In the genomic region with DNA sequence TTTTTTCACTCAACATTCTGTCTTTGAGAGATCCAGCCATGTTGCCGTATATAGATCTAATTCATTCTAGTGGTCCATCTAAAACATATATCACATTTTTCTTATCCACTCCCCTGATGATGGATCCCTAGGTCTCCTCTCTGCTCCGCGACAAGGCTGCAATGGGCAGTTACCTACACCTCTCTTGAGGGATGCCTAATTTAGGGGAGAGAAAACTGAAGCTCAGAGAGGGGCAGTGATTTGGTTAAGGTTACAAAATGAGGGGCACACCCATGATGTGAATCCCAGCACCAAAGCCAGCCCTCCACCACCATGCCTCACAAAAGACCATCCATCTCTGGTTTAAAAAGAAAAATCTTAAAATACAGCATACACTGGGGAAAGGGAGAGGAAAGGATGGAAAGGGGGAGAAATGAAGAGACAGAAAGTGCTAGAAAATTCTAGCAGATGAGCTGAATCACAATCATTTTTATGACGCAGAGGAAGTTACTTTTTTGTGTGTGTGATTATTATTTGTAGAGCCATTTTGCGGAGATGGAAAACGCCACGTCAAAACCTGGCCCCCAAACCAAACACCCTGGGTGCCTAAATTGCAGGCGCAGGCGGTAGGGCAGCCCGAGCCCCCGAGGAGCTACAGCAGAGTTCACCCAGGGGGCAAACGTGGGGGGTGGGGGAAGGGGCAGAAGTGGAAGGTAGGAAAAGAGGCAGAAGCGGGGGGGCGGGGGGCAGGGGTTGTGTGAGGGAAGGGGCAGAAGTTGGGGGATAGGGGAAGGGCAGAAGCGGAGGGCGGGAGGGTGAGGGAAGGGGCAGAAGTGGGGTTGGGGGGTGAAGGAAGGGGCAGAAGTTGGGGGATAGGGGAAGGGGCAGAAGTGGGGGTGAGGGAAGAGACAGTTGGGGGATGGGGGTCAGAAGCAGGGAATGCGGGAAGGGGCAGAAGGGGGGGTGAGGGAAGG, we compare ENCODE assay signal across 8 cellular contexts. TPM values are rescaled to one million over a fixed set of nuclear protein-coding genes. Genes with fewer than 3 reads are reported as not detected.
A peak's percentile ranks its signal among the peaks of the same experiment; 100 is the strongest.
DNase-seq lines count a peak whose midpoint lies in the region; ATAC-seq and TF ChIP-seq lines count a peak whose summit lies in the region.

No MANE protein-coding gene starts in this region.

- no peak for ATAC-seq in stimulated activated naive CD8-positive, alpha-beta T cell treated with anti-CD3 and anti-CD28 coated beads, Interleukin-15, amount 100 ng/mL, for 72 hours
- ATAC-seq in GM21381 (IDR thresholded peaks at IDR 0.05; ENCODE audit: unreplicated experiment) (no peak), GM18907 (IDR thresholded peaks at IDR 0.05; ENCODE audit: unreplicated experiment) (no peak)

- no peaks in the 10 kb centered on the region for H3K9me3 Mint-ChIP-seq in activated T-helper 1 cell treated with anti-CD3 and anti-CD28 coated beads, Interleukin-12 subunit alpha, Interleukin-12 subunit beta, Interleukin-2, Interleukin-4 antibody, amounts not matched to agents 30 ng/mL and 10 ng/mL and 1 ng/mL, durations not matched to agents 14 hours and 24 hours and 36 hours
- H3K9me3 Mint-ChIP-seq in stimulated activated naive CD8-positive, alpha-beta T cell treated with anti-CD3 and anti-CD28 coated beads, Interleukin-15, amount 100 ng/mL, for 72 hours = no peaks in the 10 kb centered on the region

- H3K4me1 Mint-ChIP-seq in activated T-helper 1 cell treated with anti-CD3 and anti-CD28 coated beads, Interleukin-12 subunit alpha, Interleukin-12 subunit beta, Interleukin-2, Interleukin-4 antibody, amounts not matched to agents 30 ng/mL and 10 ng/mL and 1 ng/mL, durations not matched to agents 14 hours and 24 hours and 36 hours (ENCODE audit: low read depth) = peaks cover 25% of the 10 kb centered on the region
- H3K4me1 Mint-ChIP-seq in stimulated activated naive CD8-positive, alpha-beta T cell treated with anti-CD3 and anti-CD28 coated beads, Interleukin-15, amount 100 ng/mL, for 72 hours = peaks cover 41% of the 10 kb centered on the region

- 58% methylated on average over 12 of the region's 17 CpGs for WGBS in hepatocyte (ENCODE audit: low lambda C conversion rate, missing lambda C conversion rate)

- H3K4me3 Mint-ChIP-seq in activated T-helper 1 cell treated with anti-CD3 and anti-CD28 coated beads, Interleukin-12 subunit alpha, Interleukin-12 subunit beta, Interleukin-2, Interleukin-4 antibody, amounts not matched to agents 30 ng/mL and 10 ng/mL and 1 ng/mL, durations not matched to agents 14 hours and 24 hours and 36 hours = peak overlapping the region; percentile 80
- H3K4me3 Mint-ChIP-seq in stimulated activated naive CD8-positive, alpha-beta T cell treated with anti-CD3 and anti-CD28 coated beads, Interleukin-15, amount 100 ng/mL, for 72 hours = peak overlapping the region; percentile 75 to 84

- DNase-seq in NCI-H748 (lab: John Stamatoyannopoulos, UW; ENCODE audit: unreplicated experiment) (peak; percentile 6), NCI-H748 treated with DMSO at 0.1 percent for 48 hours (lab: John Stamatoyannopoulos, UW) (no peak), hepatocyte (ENCODE audit: low spot score) (no peak), iPS-NIHi7 (ENCODE audit: extremely low spot score) (no peak)
- DNase-seq in activated T-helper 1 cell treated with anti-CD3 and anti-CD28 coated beads, Interleukin-12 subunit alpha, Interleukin-12 subunit beta, Interleukin-2, Interleukin-4 antibody, amounts not matched to agents 30 ng/mL and 10 ng/mL and 1 ng/mL, durations not matched to agents 14 hours and 24 hours and 36 hours (ENCODE audit: low spot score) = no peak
- no peak for DNase-seq in stimulated activated naive CD8-positive, alpha-beta T cell treated with anti-CD3 and anti-CD28 coated beads, Interleukin-15, amount 100 ng/mL, for 72 hours

- peaks cover 19% of the 10 kb centered on the region for H3K79me2 ChIP-seq in hepatocyte

- H3K27ac Mint-ChIP-seq in activated T-helper 1 cell treated with anti-CD3 and anti-CD28 coated beads, Interleukin-12 subunit alpha, Interleukin-12 subunit beta, Interleukin-2, Interleukin-4 antibody, amounts not matched to agents 30 ng/mL and 10 ng/mL and 1 ng/mL, durations not matched to agents 14 hours and 24 hours and 36 hours = peak overlapping the region; percentile 82
- H3K27ac Mint-ChIP-seq in stimulated activated naive CD8-positive, alpha-beta T cell treated with anti-CD3 and anti-CD28 coated beads, Interleukin-15, amount 100 ng/mL, for 72 hours = peak overlapping the region; percentile 95 to 98

- H3K9me3 ChIP-seq in hepatocyte (ENCODE audit: low read depth) = no peaks in the 10 kb centered on the region

- no peak for TF ChIP-seq CTCF in hepatocyte (IDR thresholded peaks at IDR 0.05; ENCODE audit: poor library complexity)

- H2AFZ ChIP-seq in hepatocyte = no peak overlapping the region

- H3K4me2 ChIP-seq in hepatocyte = peak overlapping the region; percentile 54

- H3K36me3 Mint-ChIP-seq in activated T-helper 1 cell treated with anti-CD3 and anti-CD28 coated beads, Interleukin-12 subunit alpha, Interleukin-12 subunit beta, Interleukin-2, Interleukin-4 antibody, amounts not matched to agents 30 ng/mL and 10 ng/mL and 1 ng/mL, durations not matched to agents 14 hours and 24 hours and 36 hours (ENCODE audit: low read depth) = peaks cover 21% of the 10 kb centered on the region

- H3K4me3 ChIP-seq in hepatocyte = no peak overlapping the region

- no peaks in the 10 kb centered on the region for H3K27me3 Mint-ChIP-seq in activated T-helper 1 cell treated with anti-CD3 and anti-CD28 coated beads, Interleukin-12 subunit alpha, Interleukin-12 subunit beta, Interleukin-2, Interleukin-4 antibody, amounts not matched to agents 30 ng/mL and 10 ng/mL and 1 ng/mL, durations not matched to agents 14 hours and 24 hours and 36 hours (ENCODE audit: insufficient read depth)
- no peaks in the 10 kb centered on the region for H3K27me3 Mint-ChIP-seq in stimulated activated naive CD8-positive, alpha-beta T cell treated with anti-CD3 and anti-CD28 coated beads, Interleukin-15, amount 100 ng/mL, for 72 hours

- H3K4me1 ChIP-seq in hepatocyte (ENCODE audit: insufficient read depth) = no peaks in the 10 kb centered on the region

- intact Hi-C loops in activated T-helper 1 cell treated with anti-CD3 and anti-CD28 coated beads, Interleukin-12 subunit alpha, Interleukin-12 subunit beta, Interleukin-2, Interleukin-4 antibody, amounts not matched to agents 30 ng/mL and 10 ng/mL and 1 ng/mL, durations not matched to agents 14 hours and 24 hours and 36 hours (cut with micrococcal nuclease) = loop anchor here (5.0 to 10.0 kb wide), 2 partner anchors 606 to 1364 kb away; partner anchors contain the start of genes HUWE1 and TSR2

- H4K20me1 ChIP-seq in hepatocyte (ENCODE audit: insufficient read depth, poor library complexity, severe bottlenecking) = peaks cover 16% of the 10 kb centered on the region

- H3K27ac ChIP-seq in hepatocyte = peak overlapping the region; percentile 72

- H3K27me3 ChIP-seq in hepatocyte = no peaks in the 10 kb centered on the region

- no peaks in the 10 kb centered on the region for H3K9me2 ChIP-seq in hepatocyte (replicated peaks; ENCODE audit: insufficient read depth)

- H3K36me3 ChIP-seq in hepatocyte (replicated peaks; ENCODE audit: insufficient read depth, low read depth) = no peaks in the 10 kb centered on the region

RNA-seq across cellular contexts. Expression of gene TSPYL2, which starts 1.3 kb away (rescaled TPM):
- 37.5 and 40.3 TPM in 2 replicates for total RNA-seq in activated T-helper 1 cell treated with anti-CD3 and anti-CD28 coated beads, Interleukin-12 subunit alpha, Interleukin-12 subunit beta, Interleukin-2, Interleukin-4 antibody, amounts not matched to agents 30 ng/mL and 10 ng/mL and 1 ng/mL, durations not matched to agents 14 hours and 24 hours and 36 hours
- 33.5 and 38.2 TPM in 2 replicates for total RNA-seq in hepatocyte
- polyA plus RNA-seq in hepatocyte = 78.6 and 110 TPM in 2 replicates

RNA-seq across cellular contexts. Expression of gene KANTR, which starts 13.0 kb away (rescaled TPM):
- 6.8 and 9.2 TPM in 2 replicates for total RNA-seq in activated T-helper 1 cell treated with anti-CD3 and anti-CD28 coated beads, Interleukin-12 subunit alpha, Interleukin-12 subunit beta, Interleukin-2, Interleukin-4 antibody, amounts not matched to agents 30 ng/mL and 10 ng/mL and 1 ng/mL, durations not matched to agents 14 hours and 24 hours and 36 hours
- total RNA-seq in hepatocyte = 7.1 and 12.5 TPM in 2 replicates
- 4.0 and 4.8 TPM in 2 replicates for polyA plus RNA-seq in hepatocyte

RNA-seq across cellular contexts. Expression of gene GPR173, which starts 32.3 kb away (rescaled TPM):
- total RNA-seq in activated T-helper 1 cell treated with anti-CD3 and anti-CD28 coated beads, Interleukin-12 subunit alpha, Interleukin-12 subunit beta, Interleukin-2, Interleukin-4 antibody, amounts not matched to agents 30 ng/mL and 10 ng/mL and 1 ng/mL, durations not matched to agents 14 hours and 24 hours and 36 hours = not detected in 2 replicates
- 2.2 and 3.4 TPM in 2 replicates for total RNA-seq in hepatocyte
- 1.2 TPM in 2 replicates for polyA plus RNA-seq in hepatocyte
